10 cellular contexts compared by ENCODE assay signal in the genomic region with DNA sequence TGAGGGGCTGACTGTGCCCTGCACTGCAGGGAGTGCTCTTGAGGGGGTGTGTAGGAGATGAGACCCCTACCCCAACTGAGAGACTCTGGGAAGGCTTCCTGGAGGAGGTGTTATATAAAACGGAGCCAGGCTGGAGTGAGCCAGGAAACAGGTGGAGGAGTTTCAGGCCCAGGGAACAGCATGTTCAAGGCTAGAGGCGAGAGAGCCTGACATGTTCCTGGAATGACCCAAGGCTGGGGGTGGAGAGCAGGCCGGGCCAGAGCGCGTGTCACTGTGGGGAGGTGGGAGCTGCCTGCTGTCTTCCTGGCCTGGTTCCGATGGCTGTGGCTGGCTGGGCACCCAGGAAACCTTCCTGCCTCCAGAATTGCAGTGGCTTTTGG. TPM values are rescaled to one million over a fixed set of nuclear protein-coding genes. Genes with fewer than 3 reads are reported as not detected.
A peak's percentile ranks its signal among the peaks of the same experiment; 100 is the strongest.
DNase-seq lines count a peak whose midpoint lies in the region; ATAC-seq and TF ChIP-seq lines count a peak whose summit lies in the region.
"Had no signal": no experiment of that assay in that cellular context is flagged by ENCODE, and none has a peak within 500 bp of the region (broad histone marks: within the 10 kb centered on the region; RNA-seq: fewer than 3 reads in every experiment).

No MANE protein-coding gene starts in this region.

- TF ChIP-seq POLR2A in ovary (IDR thresholded peaks at IDR 0.05) (no peak), lower leg skin (IDR thresholded peaks at IDR 0.05) (no peak)

- intact Hi-C loops in ovary (cut with DNase I) (loop anchor here in 1 of 4 donors (5.0 kb wide), 1 partner anchor 47 kb away; no protein-coding TSS in a partner anchor), lower leg skin (cut with DNase I; ENCODE audit: low total_unique reads) (loop anchor here (5.0 kb wide), 1 partner anchor 37 kb away; no protein-coding TSS in a partner anchor)

- ATAC-seq in HG02678 (IDR thresholded peaks at IDR 0.05; ENCODE audit: unreplicated experiment): no peak

- peaks cover 66% of the 10 kb centered on the region for H3K4me1 ChIP-seq in adipocyte (ENCODE audit: control insufficient read depth, insufficient read depth, low read length)
- H3K4me1 ChIP-seq in cardiac muscle cell (ENCODE audit: low read depth): peaks cover 13% of the 10 kb centered on the region
- H3K4me1 ChIP-seq in ovary (ENCODE audit: insufficient read depth): peaks cover 71% of the 10 kb centered on the region

- peak; percentile 32 for DNase-seq in AG10803 (ENCODE audit: low read depth)
- no peak for DNase-seq in adipocyte (ENCODE audit: low read depth)
- DNase-seq in cardiac muscle cell (ENCODE audit: low read depth in 1 of 2, low spot score in 1 of 2): peak in 1 of 2 donors; percentile 58
- DNase-seq in ovary: peak in 4 of 5 donors; percentile 71 to 83 (median 76)
- DNase-seq in NCI-H2227 treated with DMSO at 0.1 percent for 48 hours (lab: John Stamatoyannopoulos, UW): no peak
- no peak for DNase-seq in pons (ENCODE audit: low spot score)
- no peak for DNase-seq in lower leg skin (ENCODE audit: low spot score in 2 of 2)
- DNase-seq: NCI-H1105 treated with DMSO at 0.1 percent for 48 hours had no signal

- TF ChIP-seq EP300 in ovary (IDR thresholded peaks at IDR 0.05): peak; percentile 78

- H3K27ac ChIP-seq in cardiac muscle cell: peak overlapping the region; percentile 79
- H3K27ac ChIP-seq in ovary: peak overlapping the region; percentile 46 to 78

- H3K36me3 ChIP-seq in adipocyte (ENCODE audit: control insufficient read depth, insufficient read depth, low read length, severe bottlenecking): no peaks in the 10 kb centered on the region
- no peaks in the 10 kb centered on the region for H3K36me3 ChIP-seq in cardiac muscle cell
- H3K36me3 ChIP-seq in ovary: no peaks in the 10 kb centered on the region
- H3K36me3 ChIP-seq: BE2C had no signal

- H3K27me3 ChIP-seq in adipocyte (replicated peaks; ENCODE audit: control insufficient read depth, insufficient read depth, low read length) (no peaks in the 10 kb centered on the region), cardiac muscle cell (no peaks in the 10 kb centered on the region), ovary (no peaks in the 10 kb centered on the region)
- H3K27me3 ChIP-seq: BE2C had no signal

- no peak for TF ChIP-seq CTCF in AG10803 (conservative IDR thresholded peaks at IDR 0.05; ENCODE audit: low read length)
- TF ChIP-seq CTCF in cardiac muscle cell (IDR thresholded peaks at IDR 0.05; ENCODE audit: low read depth, low read length): no peak
- no peak for TF ChIP-seq CTCF in ovary (IDR thresholded peaks at IDR 0.05)
- TF ChIP-seq CTCF in lower leg skin (IDR thresholded peaks at IDR 0.05): no peak

- 5 to 12% (median 10%) methylated on average over 6 of the region's 6 CpGs for WGBS in ovary, 3 donors
- WGBS in lower leg skin, 2 donors: 15 to 32% methylated on average over 6 of the region's 6 CpGs

- H3K4me3 ChIP-seq in AG10803 (ENCODE audit: low read length) (no peak overlapping the region), adipocyte (ENCODE audit: low read length) (peak overlapping the region; percentile 14), cardiac muscle cell (no peak overlapping the region), ovary (peak overlapping the region; percentile 21), lower leg skin (ENCODE audit: low read depth, poor library complexity, severe bottlenecking) (no peak overlapping the region)

- H3K9me3 ChIP-seq in adipocyte (ENCODE audit: control insufficient read depth, low read length) (no peaks in the 10 kb centered on the region), cardiac muscle cell (ENCODE audit: low read depth) (no peaks in the 10 kb centered on the region), ovary (no peaks in the 10 kb centered on the region)
- H3K9me3 ChIP-seq: BE2C had no signal

- peak overlapping the region; percentile 46 for H3K9ac ChIP-seq in adipocyte (ENCODE audit: low read length)

RNA-seq across cellular contexts. Expression of a gene that starts 48.7 kb away (rescaled TPM):
- total RNA-seq in cardiac muscle cell (46.1 and 50.4 TPM in 2 replicates), ovary (10 to 100 TPM; 23.0 to 82.2 (median 71.8) TPM), lower leg skin (100 to 1,000 TPM; 143 to 242 (median 166) TPM)
- polyA plus RNA-seq in cardiac muscle cell (32.9 and 41.4 TPM in 2 replicates), ovary (10 to 100 TPM; 12.4 to 53.2 TPM)

Comparison
In these comparisons a context has a peak if more than half of its experiments do, and no peak if none do; other contexts are left out.
1. DNase-seq: peak in AG10803 (single experiment) and ovary (4 of 5); none in adipocyte (single experiment), NCI-H2227 treated with DMSO at 0.1 percent for 48 hours (single experiment), pons (single experiment) and lower leg skin (0 of 2).
2. H3K4me3 ChIP-seq: peak in adipocyte (single experiment) and ovary (single experiment); none in AG10803 (single experiment), cardiac muscle cell (single experiment) and lower leg skin (single experiment).